In genomic region chr7:101124376-101125056, GRCh38 we compare ENCODE assay signal across 8 cellular contexts. TPM values are rescaled to one million over a fixed set of nuclear protein-coding genes. Genes with fewer than 3 reads are reported as not detected.
DNase-seq lines count a peak whose midpoint lies in the region; ATAC-seq, FAIRE-seq and TF ChIP-seq lines count a peak whose summit lies in the region.

No MANE protein-coding gene starts in this region.

- no peaks in the 10 kb centered on the region for H4K20me1 ChIP-seq in BLaER1
- H4K20me1 ChIP-seq in GM12878 (ENCODE audit: control insufficient read depth, insufficient read depth) = no peaks in the 10 kb centered on the region

- POLR2A ChIA-PET in GM12878 (lab: Charles Lee) = interaction anchor here (0.7 to 3.4 kb wide), 3 partner anchors 13 to 41 kb away, joined by 4 to 24 read pairs (median 5); partner anchors contain the start of gene VGF

- H3K4me1 ChIP-seq in BLaER1 = peaks cover 92% of the 10 kb centered on the region
- peaks cover 26% of the 10 kb centered on the region for H3K4me1 ChIP-seq in GM12878 (ENCODE audit: control insufficient read depth, insufficient read depth, low read length)

- no peak for FAIRE-seq in GM12878 (lab: Jason Lieb, UNC)

- H3K4me3 ChIP-seq in BLaER1 (peak overlapping the region; percentile 7; the same call in 1 of the 2 replicates), GM12878 (no peak overlapping the region)

- H2AFZ ChIP-seq in GM12878 (ENCODE audit: control insufficient read depth, low read depth, low read length) = no peak overlapping the region

- H3K79me2 ChIP-seq in GM12878 (ENCODE audit: control insufficient read depth, insufficient read depth, low read length) = no peaks in the 10 kb centered on the region

- intact Hi-C loops in GM12878 (cut with micrococcal nuclease; ENCODE audit: unreplicated experiment) = loop anchor here (5.0 kb wide), 1 partner anchor 37 kb away; the partner anchor contains the start of gene TRIM56

- BruUV-seq in GM12878 (replicated peaks; lab: Mats Ljungman, UMichigan) = no TSS peak

- TF ChIP-seq CTCF in GM12878 (IDR thresholded peaks at IDR 0.05 in 2 of 3, conservative IDR thresholded peaks at IDR 0.05 in 1 of 3; ENCODE audit: control insufficient read depth in 2 of 3, extremely low read depth in 1 of 3, insufficient read depth in 1 of 3, low read depth in 3 of 3, low read length in 3 of 3) = no peak

- WGBS in GM12878 (ENCODE audit: insufficient coverage, insufficient replicate concordance, low lambda C conversion rate, missing lambda C conversion rate) = 59% methylated on average over 7 of the region's 7 CpGs

- H3K4me2 ChIP-seq in BLaER1 = peak overlapping the region; percentile 99
- 0 out of 2 replicates have a peak overlapping the region, but pooled peaks have one; percentile 9 for H3K4me2 ChIP-seq in GM12878 (ENCODE audit: control insufficient read depth, insufficient read depth)

- H3K9me3 ChIP-seq in BLaER1 = no peaks in the 10 kb centered on the region
- no peaks in the 10 kb centered on the region for H3K9me3 ChIP-seq in GM12878 (replicated peaks; ENCODE audit: control insufficient read depth, insufficient read depth, low read length)

- CTCF ChIA-PET in GM12878 (lab: Yijun Ruan, JAX) = interaction anchor here (0.6 to 4.0 kb wide), 9 partner anchors 10 to 178 kb away, joined by 3 to 31 read pairs (median 11); no protein-coding TSS in a partner anchor

- TF ChIP-seq RAD21 in GM12878 (IDR thresholded peaks at IDR 0.05; ENCODE audit: insufficient read depth, low read depth, low read length) = no peak

- no peak for TF ChIP-seq EP300 in GM12878 (IDR thresholded peaks at IDR 0.05; ENCODE audit: borderline replicate concordance in 1 of 2, control insufficient read depth in 1 of 2, low read depth in 2 of 2, low read length in 2 of 2)

- RAD21 ChIA-PET in GM12878 (lab: Charles Lee; ENCODE audit: unreplicated experiment) = interaction anchor here (1.2 to 2.6 kb wide), 3 partner anchors 9 to 39 kb away, joined by 3 to 8 read pairs (median 3); partner anchors contain the start of gene TRIM56

- in situ Hi-C loops in KBM-7 (cut with MboI; ENCODE audit: low pct_unique_long_range_greater_than_20kb, low sequenced_read_pairs) (no loop called here), GM12878 (cut with MboI) (no loop called here)

- TF ChIP-seq POLR2A in GM12878 (IDR thresholded peaks at IDR 0.05; ENCODE audit: low read depth, low read length) = no peak

- SMC1A ChIA-PET in GM12878 (lab: Charles Lee; ENCODE audit: uncharacterized antibody, unreplicated experiment) = interaction anchor here (1.3 to 2.9 kb wide), 2 partner anchors 9 to 28 kb away, joined by 3 to 12 read pairs; no protein-coding TSS in a partner anchor

- peak; percentile 88 for DNase-seq in KBM-7
- DNase-seq in GM12878 (ENCODE audit: low read depth, low spot score) = no peak
- DNase-seq in medulla oblongata (ENCODE audit: extremely low spot score) = peak; percentile 14
- no peak for DNase-seq in OCI-M2 (lab: John Stamatoyannopoulos, UW; ENCODE audit: unreplicated experiment)
- no peak for DNase-seq in NCI-H2171 treated with DMSO at 0.1 percent for 48 hours (lab: John Stamatoyannopoulos, UW)
- no peak for DNase-seq in NCI-H1930 (lab: John Stamatoyannopoulos, UW)

- ATAC-seq in GM12878 (no peak), GM21619 (IDR thresholded peaks at IDR 0.05; ENCODE audit: unreplicated experiment) (no peak)

- peak overlapping the region; percentile 77 for H3K27ac ChIP-seq in BLaER1
- H3K27ac ChIP-seq in GM12878 (ENCODE audit: control insufficient read depth, insufficient read depth) = no peak overlapping the region

- no peaks in the 10 kb centered on the region for H3K27me3 ChIP-seq in BLaER1
- H3K27me3 ChIP-seq in GM12878 (replicated peaks in 1 of 2; ENCODE audit: control insufficient read depth in 2 of 2, insufficient read depth in 2 of 2, low read length in 1 of 2) = no peaks in the 10 kb centered on the region

- no peaks in the 10 kb centered on the region for H3K36me3 ChIP-seq in BLaER1
- H3K36me3 ChIP-seq in GM12878 (ENCODE audit: control insufficient read depth in 2 of 2, insufficient read depth in 2 of 2, low read length in 1 of 2) = no peaks in the 10 kb centered on the region

- H3K9ac ChIP-seq in BLaER1 = peak overlapping the region; percentile 32; the same call in 1 of the 2 replicates
- no peak overlapping the region for H3K9ac ChIP-seq in GM12878 (ENCODE audit: control insufficient read depth, insufficient read depth, low read length)

RNA-seq across cellular contexts. Expression of gene SERPINE1, which starts 2.4 kb away (rescaled TPM):
- total RNA-seq in GM12878 (2013; cell fraction: nucleolus; rRNA removed) = 1.3 and 1.4 TPM in 2 replicates
- total RNA-seq in GM12878 (2014; rRNA removed) (0.23 and 0.33 TPM in 2 replicates), GM12878 (2014; rRNA removed; fragmentation: Illumina TruSeq; extraction: Trizol) (0.14 and 0.27 TPM in 2 replicates), GM12878 (2021) (0.46 and 0.66 TPM in 2 replicates)
- polyA plus RNA-seq in GM12878 (2011; ENCODE audit: low read depth) = 0.58 TPM
- polyA plus RNA-seq in GM12878 (2011; rRNA removed) (1.5 and 2.4 TPM in 2 replicates), GM12878 (2014; fragmentation: Illumina TruSeq; extraction: Trizol) (0.25 and 0.41 TPM in 2 replicates), GM12878 (2014; fragmentation: Nextera tagmentation; extraction: Ambion mirVana) (under 1 TPM; 0.20 to 0.39 TPM), GM12878 (2014; rRNA removed) (0.52 and 0.58 TPM in 2 replicates), GM12878 (2016; fragmentation: Nextera tagmentation; extraction: Ambion mirVana) (under 1 TPM; 0.75 to 0.83 TPM)
- 3.1 and 3.2 TPM in 2 replicates for polyA plus RNA-seq in GM12878 (2011; cell fraction: cytosol; rRNA removed)
- 1.2 and 1.5 TPM in 2 replicates for polyA plus RNA-seq in GM12878 (2011; cell fraction: nucleus; rRNA removed)
- 0.93 and 0.94 TPM in 2 replicates for polyA plus RNA-seq in GM12878 (2012)
- polyA minus RNA-seq in GM12878 (2011; rRNA and poly(A)+ RNA removed) = 2.0 and 3.0 TPM in 2 replicates
- 1.0 and 1.3 TPM in 2 replicates for polyA minus RNA-seq in GM12878 (2011; cell fraction: cytosol; rRNA and poly(A)+ RNA removed)
- 0.48 TPM in 2 replicates for polyA minus RNA-seq in GM12878 (2011; cell fraction: nucleus; rRNA and poly(A)+ RNA removed)

RNA-seq across cellular contexts. Expression of gene AP1S1, which starts 29.8 kb away (rescaled TPM):
- 10.0 and 11.2 TPM in 2 replicates for total RNA-seq in GM12878 (2013; cell fraction: nucleolus; rRNA removed)
- total RNA-seq in GM12878 (2014; rRNA removed) (89.4 and 103 TPM in 2 replicates), GM12878 (2014; rRNA removed; fragmentation: Illumina TruSeq; extraction: Trizol) (48.6 and 48.9 TPM in 2 replicates), GM12878 (2021) (58.5 and 63.5 TPM in 2 replicates)
- 53.1 TPM for polyA plus RNA-seq in GM12878 (2011; ENCODE audit: low read depth)
- polyA plus RNA-seq in GM12878 (2011; rRNA removed) (103 and 121 TPM in 2 replicates), GM12878 (2014; fragmentation: Illumina TruSeq; extraction: Trizol) (59.2 and 61.3 TPM in 2 replicates), GM12878 (2014; fragmentation: Nextera tagmentation; extraction: Ambion mirVana) (1 to 10 TPM; 2.5 to 7.9 TPM), GM12878 (2014; rRNA removed) (101 and 115 TPM in 2 replicates), GM12878 (2016; fragmentation: Nextera tagmentation; extraction: Ambion mirVana) (10 to 100 TPM; 26.3 to 30.7 TPM)
- 132 and 133 TPM in 2 replicates for polyA plus RNA-seq in GM12878 (2011; cell fraction: cytosol; rRNA removed)
- 70.1 and 95.2 TPM in 2 replicates for polyA plus RNA-seq in GM12878 (2011; cell fraction: nucleus; rRNA removed)
- 63.7 and 83.5 TPM in 2 replicates for polyA plus RNA-seq in GM12878 (2012)
- 59.1 and 71.1 TPM in 2 replicates for polyA minus RNA-seq in GM12878 (2011; rRNA and poly(A)+ RNA removed)
- polyA minus RNA-seq in GM12878 (2011; cell fraction: cytosol; rRNA and poly(A)+ RNA removed) = 18.3 and 22.6 TPM in 2 replicates
- polyA minus RNA-seq in GM12878 (2011; cell fraction: nucleus; rRNA and poly(A)+ RNA removed) = 7.1 and 7.4 TPM in 2 replicates

RNA-seq across cellular contexts. Expression of gene TRIM56, which starts 39.2 kb away (rescaled TPM):
- total RNA-seq in GM12878 (2013; cell fraction: nucleolus; rRNA removed) = 63.4 and 67.9 TPM in 2 replicates
- total RNA-seq in GM12878 (2014; rRNA removed) (14.1 and 16.2 TPM in 2 replicates), GM12878 (2014; rRNA removed; fragmentation: Illumina TruSeq; extraction: Trizol) (12.3 and 12.7 TPM in 2 replicates), GM12878 (2021) (33.8 and 37.5 TPM in 2 replicates)
- 10.6 TPM for polyA plus RNA-seq in GM12878 (2011; ENCODE audit: low read depth)
- polyA plus RNA-seq in GM12878 (2011; rRNA removed) (9.6 and 10.8 TPM in 2 replicates), GM12878 (2014; fragmentation: Illumina TruSeq; extraction: Trizol) (19.5 and 19.8 TPM in 2 replicates), GM12878 (2014; fragmentation: Nextera tagmentation; extraction: Ambion mirVana) (1 to 10 TPM; 3.2 to 8.3 TPM), GM12878 (2014; rRNA removed) (19.1 and 20.7 TPM in 2 replicates), GM12878 (2016; fragmentation: Nextera tagmentation; extraction: Ambion mirVana) (10 to 100 TPM; 10.3 to 10.8 TPM)
- 7.9 and 8.0 TPM in 2 replicates for polyA plus RNA-seq in GM12878 (2011; cell fraction: cytosol; rRNA removed)
- 16.6 and 28.9 TPM in 2 replicates for polyA plus RNA-seq in GM12878 (2011; cell fraction: nucleus; rRNA removed)
- 17.9 and 29.2 TPM in 2 replicates for polyA plus RNA-seq in GM12878 (2012)
- polyA minus RNA-seq in GM12878 (2011; rRNA and poly(A)+ RNA removed) = 23.3 and 43.7 TPM in 2 replicates
- 9.8 and 12.2 TPM in 2 replicates for polyA minus RNA-seq in GM12878 (2011; cell fraction: cytosol; rRNA and poly(A)+ RNA removed)
- polyA minus RNA-seq in GM12878 (2011; cell fraction: nucleus; rRNA and poly(A)+ RNA removed) = 11.4 and 24.9 TPM in 2 replicates

RNA-seq across cellular contexts. Expression of gene VGF, which starts 40.9 kb away (rescaled TPM):
- total RNA-seq in GM12878 (2013; cell fraction: nucleolus; rRNA removed) = 0.19 TPM in 1 of 2 replicates, not detected in the other
- total RNA-seq in GM12878 (2014; rRNA removed) (0.11 TPM in 1 of 2 replicates, not detected in the other), GM12878 (2014; rRNA removed; fragmentation: Illumina TruSeq; extraction: Trizol) (0.09 TPM in 1 of 2 replicates, not detected in the other), GM12878 (2021) (0.11 and 0.23 TPM in 2 replicates)
- not detected for polyA plus RNA-seq in GM12878 (2011; ENCODE audit: low read depth)
- polyA plus RNA-seq in GM12878 (2011; rRNA removed) (not detected in 2 replicates), GM12878 (2014; fragmentation: Illumina TruSeq; extraction: Trizol) (not detected in 2 replicates), GM12878 (2014; fragmentation: Nextera tagmentation; extraction: Ambion mirVana) (not detected), GM12878 (2014; rRNA removed) (0.20 TPM in 1 of 2 replicates, not detected in the other), GM12878 (2016; fragmentation: Nextera tagmentation; extraction: Ambion mirVana) (under 1 TPM; 0.09 to 0.25 TPM)
- 0.03 TPM in 1 of 2 replicates, not detected in the other for polyA plus RNA-seq in GM12878 (2011; cell fraction: cytosol; rRNA removed)
- 0.10 and 0.16 TPM in 2 replicates for polyA plus RNA-seq in GM12878 (2011; cell fraction: nucleus; rRNA removed)
- 0.05 and 0.08 TPM in 2 replicates for polyA plus RNA-seq in GM12878 (2012)
- not detected in 2 replicates for polyA minus RNA-seq in GM12878 (2011; rRNA and poly(A)+ RNA removed)
- polyA minus RNA-seq in GM12878 (2011; cell fraction: cytosol; rRNA and poly(A)+ RNA removed) = not detected in 2 replicates
- polyA minus RNA-seq in GM12878 (2011; cell fraction: nucleus; rRNA and poly(A)+ RNA removed) = not detected in 2 replicates

RNA-seq across cellular contexts. Expression of gene NAT16, which starts 55.6 kb away (rescaled TPM):
- not detected in 2 replicates for total RNA-seq in GM12878 (2013; cell fraction: nucleolus; rRNA removed)
- total RNA-seq in GM12878 (2014; rRNA removed) (not detected in 2 replicates), GM12878 (2014; rRNA removed; fragmentation: Illumina TruSeq; extraction: Trizol) (not detected in 2 replicates), GM12878 (2021) (not detected in 2 replicates)
- polyA plus RNA-seq in GM12878 (2011; ENCODE audit: low read depth) = not detected
- polyA plus RNA-seq in GM12878 (2011; rRNA removed) (not detected in 2 replicates), GM12878 (2014; fragmentation: Illumina TruSeq; extraction: Trizol) (not detected in 2 replicates), GM12878 (2014; fragmentation: Nextera tagmentation; extraction: Ambion mirVana) (not detected), GM12878 (2014; rRNA removed) (not detected in 2 replicates), GM12878 (2016; fragmentation: Nextera tagmentation; extraction: Ambion mirVana) (not detected)
- not detected in 2 replicates for polyA plus RNA-seq in GM12878 (2011; cell fraction: cytosol; rRNA removed)
- 0.07 TPM in 1 of 2 replicates, not detected in the other for polyA plus RNA-seq in GM12878 (2011; cell fraction: nucleus; rRNA removed)
- polyA plus RNA-seq in GM12878 (2012) = not detected in 2 replicates
- not detected in 2 replicates for polyA minus RNA-seq in GM12878 (2011; rRNA and poly(A)+ RNA removed)
- polyA minus RNA-seq in GM12878 (2011; cell fraction: cytosol; rRNA and poly(A)+ RNA removed) = not detected in 2 replicates
- 0.10 TPM in 1 of 2 replicates, not detected in the other for polyA minus RNA-seq in GM12878 (2011; cell fraction: nucleus; rRNA and poly(A)+ RNA removed)

Comparison
In these comparisons a context has a peak if more than half of its experiments do, and no peak if none do; other contexts are left out.
1. DNase-seq: peak in KBM-7 (single experiment) and medulla oblongata (single experiment); none in GM12878 (single experiment), OCI-M2 (single experiment), NCI-H2171 treated with DMSO at 0.1 percent for 48 hours (single experiment) and NCI-H1930 (0 of 2).